Comparison of ENCODE assay signal across 38 cellular contexts in genomic region chr5:41213340-41213739, GRCh38. TPM values are rescaled to one million over a fixed set of nuclear protein-coding genes. Genes with fewer than 3 reads are reported as not detected.
A peak's percentile ranks its signal among the peaks of the same experiment; 100 is the strongest.
DNase-seq lines count a peak whose midpoint lies in the region; ATAC-seq and TF ChIP-seq lines count a peak whose summit lies in the region.
"Had no signal": no experiment of that assay in that cellular context is flagged by ENCODE, and none has a peak within 500 bp of the region (broad histone marks: within the 10 kb centered on the region; RNA-seq: fewer than 3 reads in every experiment).

TSS of gene C6 (minus strand) at chr5:41213532. CDS start at chr5:41203230, 10,302 bp downstream.

- ATAC-seq in GM21786 (IDR thresholded peaks at IDR 0.05; ENCODE audit: unreplicated experiment) (no peak), HG03045 (IDR thresholded peaks at IDR 0.05; ENCODE audit: unreplicated experiment) (no peak)
- ATAC-seq: activated CD4-positive, CD25-positive, alpha-beta regulatory T cell treated with anti-CD3 and anti-CD28 coated beads, Interleukin-2, amount 50 U/mL, for 24 hours; activated naive CD8-positive, alpha-beta T cell treated with anti-CD3 and anti-CD28 coated beads, Interleukin-2, amount 50 U/mL, for 24 hours; gastroesophageal sphincter; left lung; stimulated activated naive B cell treated with anti-CD40 and anti-IgM and Interleukin-4, amounts not matched to agents 10 μg/mL and 1 μg/mL and 100 μg/mL, for 72 hours; upper lobe of right lung had no signal

- no peaks in the 10 kb centered on the region for H3K36me3 ChIP-seq in right atrium auricular region
- H3K36me3 ChIP-seq: gastroesophageal sphincter, left lung, prostate gland, upper lobe of right lung had no signal

- H3K27ac ChIP-seq in right atrium auricular region = peak within 1 kb of the TSS in 1 of 2 donors; percentile 3
- H3K27ac ChIP-seq: dorsolateral prefrontal cortex, gastroesophageal sphincter, left lung, PC-9, prostate gland, upper lobe of right lung had no signal

- in situ Hi-C loops in KBM-7 (cut with MboI; ENCODE audit: low pct_unique_long_range_greater_than_20kb, low sequenced_read_pairs) = no loop called here

- no peaks in the 10 kb centered on the region for H3K9me3 ChIP-seq in right atrium auricular region
- H3K9me3 ChIP-seq: prostate gland, upper lobe of right lung had no signal

- TF ChIP-seq CTCF in right atrium auricular region (IDR thresholded peaks at IDR 0.05) = no peak

- H3K4me1 ChIP-seq in right atrium auricular region = no peaks in the 10 kb centered on the region
- H3K4me1 ChIP-seq: gastroesophageal sphincter, left lung, prostate gland, upper lobe of right lung had no signal

- H3K4me3 ChIP-seq in right atrium auricular region = peak within 1 kb of the TSS; percentile 25 to 36
- H3K4me3 ChIP-seq: dorsolateral prefrontal cortex, gastroesophageal sphincter, left lung, PC-9, prostate gland, upper lobe of right lung had no signal

- DNase-seq in NCI-H748 (lab: John Stamatoyannopoulos, UW; ENCODE audit: unreplicated experiment) = peak; percentile 30
- DNase-seq in NCI-H748 treated with DMSO at 0.1 percent for 48 hours (lab: John Stamatoyannopoulos, UW) = no peak
- DNase-seq in right atrium auricular region (ENCODE audit: low spot score) = no peak
- no peak for DNase-seq in mucosa of gallbladder (ENCODE audit: low spot score)
- no peak for DNase-seq in KBM-7
- no peak for DNase-seq in dedifferentiated amniotic fluid mesenchymal stem cell (ENCODE audit: extremely low spot score)
- DNase-seq: 8988T; activated CD4-positive, alpha-beta T cell treated with anti-CD3 and anti-CD28 coated beads, Interleukin-2, amount 50 U/mL, for 4 hours; activated naive CD4-positive, alpha-beta T cell; activated naive CD8-positive, alpha-beta T cell treated with anti-CD3 and anti-CD28 coated beads, Interleukin-2, amount 50 U/mL, for 24 hours; activated T-cell treated with anti-CD3 and anti-CD28 coated beads, Interleukin-2, amount 50 U/mL, for 48 hours; C1 segment of cervical spinal cord; cerebellar nuclear complex; COR-L47; DMS79 treated with DMSO at 0.1 percent for 48 hours; dorsolateral prefrontal cortex; GF-D8; HFFc6; hypothalamus; KG1; left lung; MM.1S; NCI-H1417; NCI-H2081; NCI-H524 treated with DMSO at 0.1 percent for 48 hours; PC-9; SHP77; stimulated activated naive B cell treated with anti-CD40 and anti-IgM and Interleukin-4, amounts not matched to agents 10 μg/mL and 1 μg/mL and 100 μg/mL, for 72 hours; upper lobe of right lung had no signal

- no peaks in the 10 kb centered on the region for H3K27me3 ChIP-seq in right atrium auricular region
- H3K27me3 ChIP-seq: dorsolateral prefrontal cortex, gastroesophageal sphincter, left lung, upper lobe of right lung had no signal

RNA-seq across cellular contexts. Expression of gene C6, which starts in this region (rescaled TPM):
- total RNA-seq in right atrium auricular region (100 to 1,000 TPM in 1 of 2 donors, 10 to 100 TPM in 1; 54.4 to 178 TPM), mucosa of gallbladder (41.8 TPM)
- total RNA-seq: fibroblast of lung; H1; HT1080; PC-9; T-helper 2 cell treated with Interferon-gamma antibody and Interleukin-4, amounts not matched to agents 100 ng/mL and 5 ng/mL, for 36 hours had no signal
